In genomic region chr4:20859097-20859781, GRCh38 we compare ENCODE assay signal across 17 cellular contexts.
DNase-seq lines count a peak whose midpoint lies in the region; ATAC-seq, FAIRE-seq and TF ChIP-seq lines count a peak whose summit lies in the region.
"Had no signal": no experiment of that assay in that cellular context is flagged by ENCODE, and none has a peak within 500 bp of the region (broad histone marks: within the 10 kb centered on the region; RNA-seq: fewer than 3 reads in every experiment).

No MANE protein-coding gene starts in this region.

- DNase-seq in EH (ENCODE audit: low read depth) (peak; percentile 59), NCI-H526 treated with DMSO at 0.1 percent for 48 hours (lab: John Stamatoyannopoulos, UW) (peak; percentile 11), mesendoderm (peak; percentile 10), H54 (ENCODE audit: insufficient read length, low spot score) (no peak), Kasumi-1 (lab: John Stamatoyannopoulos, UW) (no peak), substantia nigra (lab: John Stamatoyannopoulos, UW) (no peak)
- DNase-seq: ACHN; CD4-positive, CD25-positive, alpha-beta regulatory T cell; DMS53 had no signal

- H2BK5ac ChIP-seq in mesendoderm (ENCODE audit: low read length): no peak overlapping the region

- H3K4ac ChIP-seq in mesendoderm (ENCODE audit: low read depth, low read length): no peak overlapping the region

- no peaks in the 10 kb centered on the region for H3K4me1 ChIP-seq in mesendoderm (ENCODE audit: control insufficient read depth, low read depth, low read length)
- H3K4me1 ChIP-seq: BLaER1 treated with 17β-estradiol and CSF1 and Interleukin-3, amounts not matched to agents 10 nM and 100 nM had no signal

- H3K18ac ChIP-seq in mesendoderm (ENCODE audit: low read length): no peak overlapping the region

- no CpG with 5 or more reads among the region's 8 CpGs for WGBS in mesendoderm (ENCODE audit: extremely low coverage, insufficient coverage, low lambda C conversion rate)

- H4K5ac ChIP-seq in mesendoderm (ENCODE audit: low read length): no peak overlapping the region

- H3K23ac ChIP-seq in mesendoderm (ENCODE audit: low read length): no peak overlapping the region

- H3K56ac ChIP-seq in mesendoderm (ENCODE audit: low read length): no peak overlapping the region

- no peaks in the 10 kb centered on the region for H3K79me1 ChIP-seq in mesendoderm (ENCODE audit: low read length)

- no peak overlapping the region for H2BK120ac ChIP-seq in mesendoderm (ENCODE audit: low read depth, low read length)

- H3K4me3 ChIP-seq in mesendoderm (ENCODE audit: low read length): no peak overlapping the region
- H3K4me3 ChIP-seq: BLaER1 treated with 17β-estradiol and CSF1 and Interleukin-3, amounts not matched to agents 10 nM and 100 nM; GM12878 had no signal

- H3K27ac ChIP-seq in mesendoderm (ENCODE audit: low read depth, low read length) (no peak overlapping the region), substantia nigra (ENCODE audit: low read depth, low read length, poor library complexity, severe bottlenecking) (no peak overlapping the region)
- H3K27ac ChIP-seq: BLaER1 treated with 17β-estradiol and CSF1 and Interleukin-3, amounts not matched to agents 10 nM and 100 nM had no signal

- TF ChIP-seq POLR2A in H54 (IDR thresholded peaks at IDR 0.05; ENCODE audit: low read depth, low read length): no peak

- no peaks in the 10 kb centered on the region for H3K27me3 ChIP-seq in mesendoderm (ENCODE audit: insufficient read depth, low read length, poor library complexity)
- H3K27me3 ChIP-seq: BLaER1 treated with 17β-estradiol and CSF1 and Interleukin-3, amounts not matched to agents 10 nM and 100 nM had no signal

- ATAC-seq in SK-N-SH treated with all-trans-retinoic acid at 6 μM for 48 hours (no peak), GM18907 (IDR thresholded peaks at IDR 0.05; ENCODE audit: unreplicated experiment) (no peak)
- ATAC-seq: GM12878, HCT116, HepG2 had no signal

- H3K4me2 ChIP-seq in mesendoderm (ENCODE audit: low read length): no peak overlapping the region
- H3K4me2 ChIP-seq: BLaER1 treated with 17β-estradiol and CSF1 and Interleukin-3, amounts not matched to agents 10 nM and 100 nM had no signal

- H3K36me3 ChIP-seq in mesendoderm (ENCODE audit: control insufficient read depth, insufficient read depth, low read length): no peaks in the 10 kb centered on the region
- H3K36me3 ChIP-seq: BLaER1 treated with 17β-estradiol and CSF1 and Interleukin-3, amounts not matched to agents 10 nM and 100 nM had no signal

- no peak overlapping the region for H2BK15ac ChIP-seq in mesendoderm (replicated peaks; ENCODE audit: low read depth)

- no peak overlapping the region for H4K8ac ChIP-seq in mesendoderm (ENCODE audit: low read depth, low read length)

- no peaks in the 10 kb centered on the region for H3K79me2 ChIP-seq in mesendoderm (ENCODE audit: control insufficient read depth, insufficient read depth, low read length)

- no peak overlapping the region for H2AK5ac ChIP-seq in mesendoderm (ENCODE audit: low read length)

- H3K9ac ChIP-seq in mesendoderm (ENCODE audit: low read length): no peak overlapping the region
- H3K9ac ChIP-seq: BLaER1 treated with 17β-estradiol and CSF1 and Interleukin-3, amounts not matched to agents 10 nM and 100 nM had no signal

- FAIRE-seq in H54 (lab: Jason Lieb, UNC): no peak
- FAIRE-seq: GM12878, H1, HepG2, HTR-8/SVneo had no signal

TF ChIP-seq in SK-N-SH treated with all-trans-retinoic acid at 6 μM for 48 hours, 23 proteins besides CTCF, POLR2A, EP300 and RAD21:
- TF ChIP-seq OSR1 (CRISPR knock-in tag; IDR thresholded peaks at IDR 0.05) (no peak), TSHZ2 (CRISPR knock-in tag; IDR thresholded peaks at IDR 0.05) (peak; percentile 76), ZFP3 (CRISPR knock-in tag; IDR thresholded peaks at IDR 0.05) (no peak), TCF4 (CRISPR knock-in tag; IDR thresholded peaks at IDR 0.05; ENCODE audit: borderline replicate concordance) (peak; percentile 78; the same call in 1 of the 2 replicates)

Comparison
In these comparisons a context has a peak if more than half of its experiments do, and no peak if none do; other contexts are left out.
1. DNase-seq: peak in EH (single experiment), NCI-H526 treated with DMSO at 0.1 percent for 48 hours (single experiment) and mesendoderm (single experiment); none in H54 (single experiment), Kasumi-1 (0 of 2) and substantia nigra (0 of 49).